Comparison of ENCODE assay signal across 21 cellular contexts in the genomic region with DNA sequence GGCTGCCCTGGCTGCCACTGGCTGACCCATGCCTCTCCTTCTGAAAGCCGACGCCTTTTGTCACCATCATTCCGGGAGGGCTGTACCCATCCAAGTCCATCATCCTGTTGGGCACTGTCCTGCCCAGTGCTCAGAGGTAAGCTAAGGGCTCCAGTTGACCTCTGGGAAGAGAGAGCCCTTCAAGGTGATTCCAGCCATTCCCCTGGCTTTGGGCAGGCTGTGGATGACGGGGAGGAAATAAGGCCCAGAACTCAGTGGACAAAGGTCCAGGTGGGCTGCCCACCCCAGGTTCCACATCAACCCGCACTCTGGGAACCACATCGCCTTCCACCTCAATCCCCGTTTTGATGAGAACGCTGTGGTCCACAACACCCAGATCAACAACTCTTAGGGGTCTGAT. TPM values are rescaled to one million over a fixed set of nuclear protein-coding genes. Genes with fewer than 3 reads are reported as not detected.
DNase-seq lines count a peak whose midpoint lies in the region; ATAC-seq, FAIRE-seq and TF ChIP-seq lines count a peak whose summit lies in the region.
"Had no signal": no experiment of that assay in that cellular context is flagged by ENCODE, and none has a peak within 500 bp of the region (broad histone marks: within the 10 kb centered on the region; RNA-seq: fewer than 3 reads in every experiment).

No MANE protein-coding gene starts in this region.

- H2BK12ac ChIP-seq in H1 (ENCODE audit: low read depth, low read length) = no peak overlapping the region

- no peak overlapping the region for H3K56ac ChIP-seq in H1 (replicated peaks; ENCODE audit: insufficient read length, low read depth, low read length)

- ATAC-seq in left ventricle myocardium superior = no peak
- ATAC-seq: K562 had no signal

- H4K5ac ChIP-seq in H1 (ENCODE audit: insufficient read length, low read depth, low read length) = no peak overlapping the region

- H3K79me2 ChIP-seq in H1 (ENCODE audit: control insufficient read depth in 1 of 2, insufficient read depth in 2 of 2, low read length in 2 of 2) (no peaks in the 10 kb centered on the region), osteoblast (ENCODE audit: insufficient read depth, low read length) (no peaks in the 10 kb centered on the region)

- H3K4me1 ChIP-seq in H1 (replicated peaks in 1 of 4; ENCODE audit: control insufficient read depth in 3 of 4, insufficient read depth in 4 of 4, low read length in 3 of 4) (no peaks in the 10 kb centered on the region), osteoblast (ENCODE audit: insufficient read depth, low read length) (no peaks in the 10 kb centered on the region)

- H2BK120ac ChIP-seq in H1 (replicated peaks; ENCODE audit: low read depth, low read length) = no peak overlapping the region

- TF ChIP-seq RAD21 in H1 (IDR thresholded peaks at IDR 0.05 in 1 of 2, conservative IDR thresholded peaks at IDR 0.05 in 1 of 2; ENCODE audit: low read depth in 2 of 2, low read length in 2 of 2) = no peak

- H2BK5ac ChIP-seq in H1 (ENCODE audit: low read depth, low read length) = no peak overlapping the region

- H2AFZ ChIP-seq in H1 (ENCODE audit: low read length) (no peak overlapping the region), osteoblast (ENCODE audit: low read length) (no peak overlapping the region)
- H2AFZ ChIP-seq: GM23248 had no signal

- no peak for FAIRE-seq in H1 (lab: Jason Lieb, UNC)
- FAIRE-seq: G401.6, GM12891, GM18507, H54, K562 had no signal

- no peak overlapping the region for H3K14ac ChIP-seq in H1 (ENCODE audit: insufficient read length)

- H3K23me2 ChIP-seq in H1 (ENCODE audit: low read depth, low read length) = no peaks in the 10 kb centered on the region

- no peak overlapping the region for H3K27ac ChIP-seq in H1 (ENCODE audit: low read depth, low read length)
- H3K27ac ChIP-seq in osteoblast (ENCODE audit: low read depth, low read length) = no peak overlapping the region
- H3K27ac ChIP-seq: BLaER1 treated with 17β-estradiol and CSF1 and Interleukin-3, amounts not matched to agents 10 nM and 100 nM; GM23248; HL-60 had no signal

- no peaks in the 10 kb centered on the region for H3K27me3 ChIP-seq in H1 (replicated peaks in 1 of 4; ENCODE audit: control insufficient read depth in 3 of 4, extremely low read depth in 1 of 4, insufficient read depth in 3 of 4, low read length in 3 of 4)
- no peaks in the 10 kb centered on the region for H3K27me3 ChIP-seq in osteoblast (ENCODE audit: insufficient read depth, low read length)
- H3K27me3 ChIP-seq: BLaER1 treated with 17β-estradiol and CSF1 and Interleukin-3, amounts not matched to agents 10 nM and 100 nM had no signal

- no peak for TF ChIP-seq POLR2A in H1 (IDR thresholded peaks at IDR 0.05; ENCODE audit: control extremely low read depth in 1 of 2, low read depth in 2 of 2, low read length in 2 of 2)

- CTCF ChIA-PET in H1 (lab: Charles Lee; ENCODE audit: partially characterized antibody) = interaction anchor here (0.6 to 12.0 kb wide), 12 partner anchors 8 to 1453 kb away, joined by 3 to 338 read pairs (median 4); no protein-coding TSS in a partner anchor

- H3K4me2 ChIP-seq in H1 (ENCODE audit: insufficient read depth in 1 of 2, low read depth in 2 of 2, low read length in 2 of 2) = no peak overlapping the region
- no peak overlapping the region for H3K4me2 ChIP-seq in osteoblast (ENCODE audit: insufficient read depth, low read length)
- H3K4me2 ChIP-seq: BLaER1 treated with 17β-estradiol and CSF1 and Interleukin-3, amounts not matched to agents 10 nM and 100 nM had no signal

- peak; percentile 46 for DNase-seq in cardiac septum (ENCODE audit: low spot score)
- no peak for DNase-seq in left ventricle myocardium superior
- no peak for DNase-seq in H1 (ENCODE audit: low read depth in 1 of 2, low spot score in 2 of 2)
- DNase-seq in osteoblast (ENCODE audit: insufficient read length, low spot score, missing footprints) = peak; percentile 70
- DNase-seq in T-helper 1 cell = no peak
- no peak for DNase-seq in CD1c-positive myeloid dendritic cell (ENCODE audit: extremely low spot score)
- DNase-seq: CD4-positive, CD25-positive, alpha-beta regulatory T cell; CD8-positive, alpha-beta memory T cell; COR-L47; DMS 273 treated with DMSO at 0.1 percent for 48 hours; DMS53; GM23248; IMR-90 had no signal

- POLR2A ChIA-PET in H1 (lab: Charles Lee; ENCODE audit: partially characterized antibody) = no interaction called here

- no peak overlapping the region for H3K4me3 ChIP-seq in H1 (ENCODE audit: extremely low read depth in 1 of 4, insufficient read depth in 2 of 4, low read depth in 3 of 4, low read length in 4 of 4)
- H3K4me3 ChIP-seq in osteoblast (ENCODE audit: insufficient read depth, low read length) = no peak overlapping the region
- H3K4me3 ChIP-seq: BLaER1 treated with 17β-estradiol and CSF1 and Interleukin-3, amounts not matched to agents 10 nM and 100 nM; GM23248; K562 had no signal

- intact Hi-C loops in cardiac septum (cut with DNase I) = no loop called here
- intact Hi-C loops in left ventricle myocardium superior (cut with micrococcal nuclease) = loop anchor here (10.0 kb wide), 1 partner anchor 100 kb away; no protein-coding TSS in a partner anchor

- no peaks in the 10 kb centered on the region for H3K9me3 ChIP-seq in H1 (ENCODE audit: insufficient read depth in 2 of 2, low read depth in 1 of 2, low read length in 1 of 2)
- no peaks in the 10 kb centered on the region for H3K9me3 ChIP-seq in osteoblast (ENCODE audit: low read depth, low read length)
- H3K9me3 ChIP-seq: BLaER1 treated with 17β-estradiol and CSF1 and Interleukin-3, amounts not matched to agents 10 nM and 100 nM had no signal

- no peak overlapping the region for H3K9ac ChIP-seq in H1 (replicated peaks in 1 of 4; ENCODE audit: extremely low read depth in 1 of 4, low read depth in 3 of 4, low read length in 3 of 4)
- H3K9ac ChIP-seq: BLaER1 treated with 17β-estradiol and CSF1 and Interleukin-3, amounts not matched to agents 10 nM and 100 nM; GM23248 had no signal

- no peaks in the 10 kb centered on the region for H4K20me1 ChIP-seq in H1 (replicated peaks in 1 of 2; ENCODE audit: control insufficient read depth in 1 of 2, insufficient read depth in 2 of 2, low read length in 2 of 2)
- H4K20me1 ChIP-seq in osteoblast (ENCODE audit: insufficient read depth, low read length) = no peaks in the 10 kb centered on the region

- H2BK15ac ChIP-seq in H1 (ENCODE audit: low read length) = 0 out of 2 replicates have a peak overlapping the region, but pooled peaks have one; percentile 16

- H2BK20ac ChIP-seq in H1 (ENCODE audit: low read length) = no peak overlapping the region

- 98% methylated on average over 8 of the region's 8 CpGs; no CpG with 5 or more reads in 1 of the 2 experiments for WGBS in H1 (ENCODE audit: extremely low coverage in 1 of 2, insufficient coverage in 1 of 2, insufficient read length in 1 of 2, insufficient replicate concordance in 2 of 2, low coverage in 1 of 2, low lambda C conversion rate in 2 of 2, missing lambda C conversion rate in 1 of 2), 2 experiments

- TF ChIP-seq CTCF in H1 (IDR thresholded peaks at IDR 0.05; ENCODE audit: control extremely low read depth in 1 of 3, insufficient read depth in 1 of 3, low read depth in 1 of 3, low read length in 3 of 3) (no peak), osteoblast (IDR thresholded peaks at IDR 0.05; ENCODE audit: extremely low read depth, low read depth, low read length) (no peak)

- H3K36me3 ChIP-seq in H1 (ENCODE audit: control insufficient read depth in 2 of 4, insufficient read depth in 4 of 4, low read length in 3 of 4) (no peaks in the 10 kb centered on the region), osteoblast (ENCODE audit: insufficient read depth, low read length) (no peaks in the 10 kb centered on the region)
- H3K36me3 ChIP-seq: BLaER1 treated with 17β-estradiol and CSF1 and Interleukin-3, amounts not matched to agents 10 nM and 100 nM had no signal

- no peak overlapping the region for H3K18ac ChIP-seq in H1 (ENCODE audit: extremely low read depth, low read length)

- no peak overlapping the region for H4K8ac ChIP-seq in H1 (ENCODE audit: extremely low read depth, insufficient read depth, low read length)

- H2AK5ac ChIP-seq in H1 (ENCODE audit: low read depth, low read length) = no peak overlapping the region

- no peak for TF ChIP-seq EP300 in H1 (IDR thresholded peaks at IDR 0.05; ENCODE audit: borderline replicate concordance in 1 of 2, low read depth in 2 of 2, low read length in 2 of 2)

- H3K23ac ChIP-seq in H1 (ENCODE audit: insufficient read length) = no peak overlapping the region

- H3K4ac ChIP-seq in H1 (replicated peaks; ENCODE audit: insufficient read length, low read depth, low read length) = no peak overlapping the region

- no peak overlapping the region for H4K91ac ChIP-seq in H1 (replicated peaks; ENCODE audit: insufficient read length, low read length)

- no peaks in the 10 kb centered on the region; the same call in 1 of the 2 replicates for H3K79me1 ChIP-seq in H1 (ENCODE audit: low read depth, low read length)

TF ChIP-seq in H1, 55 proteins besides CTCF, POLR2A, EP300 and RAD21 (continues in another document):
- TF ChIP-seq PHF8 (conservative IDR thresholded peaks at IDR 0.05; ENCODE audit: low read depth, low read length) = no peak
- no peak for TF ChIP-seq JUN (IDR thresholded peaks at IDR 0.05; ENCODE audit: low read depth, low read length)
- TF ChIP-seq EZH2 (IDR thresholded peaks at IDR 0.05; ENCODE audit: low read depth, low read length, severe bottlenecking) = no peak
- TF ChIP-seq NRF1 (IDR thresholded peaks at IDR 0.05; ENCODE audit: low read depth, low read length) = no peak
- no peak for TF ChIP-seq HDAC2 (IDR thresholded peaks at IDR 0.05; ENCODE audit: borderline replicate concordance in 1 of 2, low read depth in 2 of 2, low read length in 2 of 2)
- TF ChIP-seq SIN3A (conservative IDR thresholded peaks at IDR 0.05 in 1 of 2, IDR thresholded peaks at IDR 0.05 in 1 of 2; ENCODE audit: low read depth in 1 of 2, low read length in 2 of 2) = no peak
- TF ChIP-seq EGR1 (IDR thresholded peaks at IDR 0.05; ENCODE audit: borderline replicate concordance, low read depth, low read length) = no peak

RNA-seq across cellular contexts. Expression of a gene that starts 45.8 kb away (rescaled TPM):
- total RNA-seq in cardiac septum (0.16 TPM), left ventricle myocardium superior (0.12 TPM), osteoblast (not detected in 2 replicates)
- total RNA-seq in H1 (2021; fragmentation: NEBNext Ultra II Directional; extraction: Animal tissue kit (Norgen Biotek cat#: 25700)) = 1.8 and 1.9 TPM in 2 replicates
- 1.0 and 1.6 TPM in 2 replicates for polyA plus RNA-seq in H1 (2011; rRNA removed)
- polyA plus RNA-seq in H1 (2011; cell fraction: cytosol; rRNA removed) = 0.83 TPM
- 1.8 TPM for polyA plus RNA-seq in H1 (2011; cell fraction: nucleus; rRNA removed)
- 0.77 to 1.4 TPM (median 1.2 TPM) in 4 replicates for polyA plus RNA-seq in H1 (2012, experiment 1 of 2)
- 0.79 TPM for polyA plus RNA-seq in H1 (2012, experiment 2 of 2)
- 0.89 TPM for polyA plus RNA-seq in H1 (2013, experiment 1 of 2)
- 0.81 TPM for polyA plus RNA-seq in H1 (2013, experiment 2 of 2)
- 1.1 TPM in 2 replicates for polyA minus RNA-seq in H1 (2011; rRNA and poly(A)+ RNA removed)
- polyA minus RNA-seq in H1 (2011; cell fraction: cytosol; rRNA and poly(A)+ RNA removed) = 0.37 TPM
- polyA minus RNA-seq in H1 (2011; cell fraction: nucleus; rRNA and poly(A)+ RNA removed) = 1.00 TPM
- total RNA-seq: A172, GM23248, K562 had no signal
- polyA plus RNA-seq: CD4-positive, CD25-positive, alpha-beta regulatory T cell; CD8-positive, alpha-beta memory T cell; GM23248; IMR-90; K562 had no signal

Comparison
In these comparisons a context has a peak if more than half of its experiments do, and no peak if none do; other contexts are left out.
1. DNase-seq: peak in cardiac septum (single experiment) and osteoblast (single experiment); none in left ventricle myocardium superior (single experiment), H1 (0 of 2), T-helper 1 cell (0 of 5) and CD1c-positive myeloid dendritic cell (single experiment).